ENCODE assay signal across 10 cellular contexts in the genomic region with DNA sequence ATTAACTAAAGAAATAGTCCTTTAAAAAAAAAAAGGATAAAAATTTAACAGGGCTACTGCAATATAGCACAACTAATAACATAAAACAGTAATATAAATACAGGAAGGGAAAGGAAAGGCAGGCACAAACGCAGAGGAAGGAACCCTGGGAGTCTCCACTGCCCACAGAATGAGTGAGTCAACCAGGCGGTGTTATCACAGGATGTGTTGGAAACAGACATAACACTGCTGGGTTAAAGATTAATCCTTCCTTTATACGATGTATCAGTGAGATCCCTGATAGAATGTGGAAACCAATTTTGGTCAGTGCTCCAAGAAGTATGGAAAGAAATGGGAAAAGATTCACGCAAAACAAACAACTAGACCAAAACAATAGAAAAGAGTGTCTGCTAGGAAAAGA. TPM values are rescaled to one million over a fixed set of nuclear protein-coding genes. Genes with fewer than 3 reads are reported as not detected.
DNase-seq lines count a peak whose midpoint lies in the region; TF ChIP-seq lines count a peak whose summit lies in the region.
"Had no signal": no experiment of that assay in that cellular context is flagged by ENCODE, and none has a peak within 500 bp of the region (broad histone marks: within the 10 kb centered on the region; RNA-seq: fewer than 3 reads in every experiment).

No MANE protein-coding gene starts in this region.

- no peak overlapping the region for H3K4me2 ChIP-seq in mesendoderm (ENCODE audit: low read length)

- H3K36me3 ChIP-seq in colonic mucosa (no peaks in the 10 kb centered on the region), mesendoderm (ENCODE audit: control insufficient read depth, insufficient read depth, low read length) (no peaks in the 10 kb centered on the region)

- H3K79me1 ChIP-seq in mesendoderm (ENCODE audit: low read length), result no peaks in the 10 kb centered on the region

- H3K4me3 ChIP-seq in AG10803 (ENCODE audit: low read length) (no peak overlapping the region), colonic mucosa (no peak overlapping the region), mesendoderm (ENCODE audit: low read length) (no peak overlapping the region)

- H3K56ac ChIP-seq in mesendoderm (ENCODE audit: low read length), result no peak overlapping the region

- no peak overlapping the region for H4K8ac ChIP-seq in mesendoderm (ENCODE audit: low read depth, low read length)

- H2BK5ac ChIP-seq in mesendoderm (ENCODE audit: low read length), result no peak overlapping the region

- peak; percentile 47 for DNase-seq in AG10803 (ENCODE audit: low read depth)
- peak; percentile 84 for DNase-seq in LoVo (ENCODE audit: low spot score)
- peak; percentile 65 for DNase-seq in colonic mucosa
- peak; percentile 54 for DNase-seq in mesendoderm
- DNase-seq in DMS 273 treated with DMSO at 0.1 percent for 48 hours (lab: John Stamatoyannopoulos, UW), result no peak
- no peak for DNase-seq in mesenteric fat pad (ENCODE audit: low spot score)
- no peak for DNase-seq in NCI-H2196 (lab: John Stamatoyannopoulos, UW; ENCODE audit: unreplicated experiment)
- DNase-seq in cerebellum (ENCODE audit: low spot score), result no peak
- DNase-seq: activated CD4-positive, alpha-beta memory T cell treated with anti-CD3 and anti-CD28 coated beads, Interleukin-2, amount 10 ng/mL, durations not matched to agents 7 days and 5 days; naive B cell had no signal

- peaks cover 13% of the 10 kb centered on the region for H3K4me1 ChIP-seq in colonic mucosa
- H3K4me1 ChIP-seq in mesendoderm (ENCODE audit: control insufficient read depth, low read depth, low read length), result no peaks in the 10 kb centered on the region

- H3K4ac ChIP-seq in mesendoderm (ENCODE audit: low read depth, low read length), result no peak overlapping the region

- H4K5ac ChIP-seq in mesendoderm (ENCODE audit: low read length), result no peak overlapping the region

- H3K27me3 ChIP-seq in colonic mucosa, result no peaks in the 10 kb centered on the region
- no peaks in the 10 kb centered on the region for H3K27me3 ChIP-seq in mesendoderm (ENCODE audit: insufficient read depth, low read length, poor library complexity)

- intact Hi-C loops in colonic mucosa (cut with DNase I), result no loop called here

- H3K9me3 ChIP-seq in colonic mucosa, result no peaks in the 10 kb centered on the region

- no peak overlapping the region for H3K18ac ChIP-seq in mesendoderm (ENCODE audit: low read length)

- H3K27ac ChIP-seq in colonic mucosa, result peak overlapping the region; percentile 46
- H3K27ac ChIP-seq in mesendoderm (ENCODE audit: low read depth, low read length), result peak overlapping the region; percentile 12

- H3K9ac ChIP-seq in colonic mucosa (ENCODE audit: low read depth in 2 of 2, low read length in 2 of 2) (no peak overlapping the region), mesendoderm (ENCODE audit: low read length) (no peak overlapping the region)

- no peak overlapping the region for H2BK15ac ChIP-seq in mesendoderm (replicated peaks; ENCODE audit: low read depth)

- whole genome bisulfite sequencing in mesendoderm (ENCODE audit: extremely low coverage, insufficient coverage, low lambda C conversion rate), result no CpG with 5 or more reads among the region's 4 CpGs

- TF ChIP-seq CTCF in AG10803 (conservative IDR thresholded peaks at IDR 0.05; ENCODE audit: low read length) (no peak), colonic mucosa (IDR thresholded peaks at IDR 0.05) (no peak)

- H2AK5ac ChIP-seq in mesendoderm (ENCODE audit: low read length), result no peak overlapping the region

- no peak overlapping the region for H3K23ac ChIP-seq in mesendoderm (ENCODE audit: low read length)

- no peaks in the 10 kb centered on the region for H3K79me2 ChIP-seq in mesendoderm (ENCODE audit: control insufficient read depth, insufficient read depth, low read length)

- no peak overlapping the region for H2BK120ac ChIP-seq in mesendoderm (ENCODE audit: low read depth, low read length)

RNA-seq across cellular contexts. Expression of gene FGD6, which starts 47.9 kb away (rescaled TPM):
- total RNA-seq in colonic mucosa (10 to 100 TPM in 1 of 2 donors, 1 to 10 TPM in 1; 9.8 to 21.8 TPM), mesenteric fat pad (5.4 TPM), cerebellum (30.0 TPM)
- polyA plus RNA-seq in mesendoderm (2013, experiment 1 of 2), result 8.6 TPM
- 8.7 TPM for polyA plus RNA-seq in mesendoderm (2013, experiment 2 of 2)

RNA-seq across cellular contexts. Expression of gene VEZT, which starts 48.2 kb away (rescaled TPM):
- total RNA-seq in colonic mucosa (10 to 100 TPM; 36.4 to 62.2 TPM), mesenteric fat pad (50.2 TPM), cerebellum (236 TPM)
- 45.3 TPM for polyA plus RNA-seq in mesendoderm (2013, experiment 1 of 2)
- polyA plus RNA-seq in mesendoderm (2013, experiment 2 of 2), result 45.4 TPM

Comparison
In these comparisons a context has a peak if more than half of its experiments do, and no peak if none do; other contexts are left out.
1. DNase-seq: peak in AG10803 (single experiment), LoVo (single experiment), colonic mucosa (single experiment) and mesendoderm (single experiment); none in DMS 273 treated with DMSO at 0.1 percent for 48 hours (single experiment), mesenteric fat pad (single experiment), NCI-H2196 (single experiment) and cerebellum (single experiment).